1 cellular context compared by ENCODE assay signal in genomic region chr2:172048996-172049503, GRCh38.
TF ChIP-seq lines count a peak whose summit lies in the region.

No MANE protein-coding gene starts in this region.

TF ChIP-seq in K562, 482 proteins besides CTCF, POLR2A, EP300 and RAD21 (continued from another document and continues in another):
- TF ChIP-seq ZNF395 (CRISPR knock-in tag; IDR thresholded peaks at IDR 0.05): no peak; the same call in 1 of the 2 replicates
- TF ChIP-seq XRCC3 (IDR thresholded peaks at IDR 0.05): no peak
- TF ChIP-seq EGR1 (conservative IDR thresholded peaks at IDR 0.05): no peak
- TF ChIP-seq RAD51 (IDR thresholded peaks at IDR 0.05; ENCODE audit: borderline replicate concordance, low read depth): no peak
- TF ChIP-seq ZNF318 (IDR thresholded peaks at IDR 0.05; ENCODE audit: borderline replicate concordance in 1 of 2, low read depth in 1 of 2): no peak
- TF ChIP-seq NFYB (IDR thresholded peaks at IDR 0.05; ENCODE audit: extremely low read depth, insufficient read length): no peak
- TF ChIP-seq ZKSCAN3 (CRISPR knock-in tag; IDR thresholded peaks at IDR 0.05): no peak
- TF ChIP-seq BACH1 (tag; IDR thresholded peaks at IDR 0.05): no peak
- TF ChIP-seq GATAD2B (IDR thresholded peaks at IDR 0.05; ENCODE audit: borderline replicate concordance): no peak
- no peak for TF ChIP-seq RBM39 (optimal IDR thresholded peaks at IDR 0.05; ENCODE audit: low read depth, low read length)
- TF ChIP-seq ZNF589 (CRISPR knock-in tag; IDR thresholded peaks at IDR 0.05; ENCODE audit: low read depth): peak; percentile 73; the same call in 1 of the 2 replicates
- TF ChIP-seq BRD9 (IDR thresholded peaks at IDR 0.05; ENCODE audit: low read depth, partially characterized antibody): peak; percentile 73
- TF ChIP-seq HDAC3 (IDR thresholded peaks at IDR 0.05; ENCODE audit: borderline replicate concordance, partially characterized antibody): no peak
- TF ChIP-seq SRSF1 (IDR thresholded peaks at IDR 0.05; ENCODE audit: low read depth, low read length): no peak
- TF ChIP-seq ZC3H4 (CRISPR knock-in tag; IDR thresholded peaks at IDR 0.05; ENCODE audit: borderline replicate concordance): no peak
- TF ChIP-seq POLR2AphosphoS2 (IDR thresholded peaks at IDR 0.05; ENCODE audit: low read length): no peak
- TF ChIP-seq TCFL5 (CRISPR knock-in tag; conservative IDR thresholded peaks at IDR 0.05): peak; percentile 64; the same call in 1 of the 2 replicates
- no peak for TF ChIP-seq POLR3A (IDR thresholded peaks at IDR 0.05; ENCODE audit: borderline replicate concordance, extremely low read depth, insufficient read depth, insufficient read length)
- no peak for TF ChIP-seq ZFP36 (IDR thresholded peaks at IDR 0.05; ENCODE audit: low read depth, low read length, partially characterized antibody)
- TF ChIP-seq HEY1 (CRISPR knock-in tag; IDR thresholded peaks at IDR 0.05; ENCODE audit: borderline replicate concordance): no peak
- 0 out of 2 replicates have a peak, but pooled peaks have one; percentile 3 for TF ChIP-seq FOXM1 (IDR thresholded peaks at IDR 0.05; ENCODE audit: low read depth)
- TF ChIP-seq FOXM1 (CRISPR knock-in tag; IDR thresholded peaks at IDR 0.05; ENCODE audit: low read depth): no peak
- TF ChIP-seq FOXP1 (CRISPR knock-in tag; IDR thresholded peaks at IDR 0.05): no peak
- TF ChIP-seq ZNF586 (CRISPR knock-in tag; conservative IDR thresholded peaks at IDR 0.05): no peak
- TF ChIP-seq ZNF347 (CRISPR knock-in tag; IDR thresholded peaks at IDR 0.05; ENCODE audit: low read depth): no peak
- TF ChIP-seq VEZF1 (CRISPR knock-in tag; IDR thresholded peaks at IDR 0.05): no peak
- 0 out of 2 replicates have a peak, but pooled peaks have one; percentile 29 for TF ChIP-seq LCOR (CRISPR knock-in tag; IDR thresholded peaks at IDR 0.05)
- no peak for TF ChIP-seq TFE3 (CRISPR knock-in tag; IDR thresholded peaks at IDR 0.05)
- TF ChIP-seq ZNF766 (CRISPR knock-in tag; conservative IDR thresholded peaks at IDR 0.05): no peak; the same call in 1 of the 2 replicates
- TF ChIP-seq IRF9 (tag; IDR thresholded peaks at IDR 0.05): no peak
- TF ChIP-seq AFF4 (CRISPR knock-in tag; IDR thresholded peaks at IDR 0.05): 0 out of 2 replicates have a peak, but pooled peaks have one; percentile 15
- TF ChIP-seq CHD4 (IDR thresholded peaks at IDR 0.05; ENCODE audit: insufficient read depth, insufficient replicate concordance, low read depth, low read length, poor library complexity, severe bottlenecking): no peak
- TF ChIP-seq ZBTB49 (CRISPR knock-in tag; IDR thresholded peaks at IDR 0.05; ENCODE audit: borderline replicate concordance): no peak
- 0 out of 2 replicates have a peak, but pooled peaks have one; percentile 12 for TF ChIP-seq THRB (CRISPR knock-in tag; conservative IDR thresholded peaks at IDR 0.05)
